Comparison of ENCODE assay signal across 1 cellular context in the genomic region with DNA sequence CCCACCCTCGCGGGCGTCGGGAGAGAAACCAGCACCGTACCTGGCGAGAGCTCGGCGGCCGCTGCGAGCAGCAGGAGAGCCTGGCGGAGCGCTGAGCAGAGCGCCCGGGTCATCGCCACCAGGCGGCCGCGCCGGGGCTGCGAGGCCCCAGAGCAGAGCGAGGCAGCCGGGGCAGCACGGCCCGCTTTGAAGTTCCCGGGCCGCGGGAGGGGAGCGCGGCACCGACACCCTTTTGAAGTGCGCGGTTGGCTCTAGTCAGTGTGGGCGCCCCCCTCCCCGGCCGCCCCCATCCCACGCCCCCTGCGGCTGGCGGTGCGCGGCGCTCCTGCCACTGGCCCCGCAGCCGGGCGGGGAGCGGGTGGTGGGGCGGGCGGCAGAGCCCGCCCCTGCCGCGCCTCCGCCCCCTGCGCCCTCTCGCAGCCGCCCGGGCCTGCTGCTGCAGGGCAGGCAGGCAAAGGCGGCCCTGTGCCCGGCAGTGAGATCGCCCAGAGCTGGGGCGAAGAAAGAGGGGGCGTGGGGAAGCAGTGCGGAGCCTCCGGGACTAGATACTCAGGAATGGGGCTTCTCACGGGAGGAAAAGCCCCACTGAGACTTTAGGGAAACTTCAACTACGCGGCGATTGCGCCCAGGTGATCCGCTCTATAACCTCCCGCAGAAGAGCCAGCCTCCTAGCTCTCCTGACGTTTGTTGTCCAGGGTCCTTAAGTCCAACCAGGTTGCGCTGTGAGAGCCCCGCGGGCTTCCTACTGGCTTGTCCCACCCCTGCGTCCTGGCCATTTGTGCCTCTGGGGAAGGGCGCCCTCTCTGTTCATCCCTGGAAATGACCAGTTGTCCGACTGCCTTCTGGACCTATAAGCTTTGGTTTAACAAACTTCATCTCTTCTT.
TF ChIP-seq lines count a peak whose summit lies in the region.

TSS of gene ACVR1C (minus strand) at position 333 of the 884 bp plus-strand sequence. CDS start at position 113, 220 bp downstream.

TF ChIP-seq in HepG2, 621 proteins besides CTCF, POLR2A, EP300 and RAD21 (continued from another document and continues in another):
- TF ChIP-seq PATZ1 (CRISPR knock-in tag; IDR thresholded peaks at IDR 0.05) (peak; percentile 94), TARDBP (CRISPR knock-in tag; IDR thresholded peaks at IDR 0.05) (peak; percentile 26; the same call in 1 of the 2 replicates), ZKSCAN8 (CRISPR knock-in tag; IDR thresholded peaks at IDR 0.05; ENCODE audit: borderline replicate concordance) (no peak), MYC (CRISPR knock-in tag; IDR thresholded peaks at IDR 0.05; ENCODE audit: borderline replicate concordance) (peak; percentile 69; the same call in 1 of the 2 replicates), DNMT3B (CRISPR knock-in tag; conservative IDR thresholded peaks at IDR 0.05) (no peak), YEATS2 (CRISPR knock-in tag; IDR thresholded peaks at IDR 0.05; ENCODE audit: borderline replicate concordance) (no peak), ZNF563 (CRISPR knock-in tag; IDR thresholded peaks at IDR 0.05) (peak; percentile 71), GZF1 (CRISPR knock-in tag; IDR thresholded peaks at IDR 0.05) (no peak; the same call in 1 of the 2 replicates), SIN3B (IDR thresholded peaks at IDR 0.05; ENCODE audit: low read length) (no peak), MAFK (conservative IDR thresholded peaks at IDR 0.05 in 1 of 2, IDR thresholded peaks at IDR 0.05 in 1 of 2; ENCODE audit: low read length in 2 of 2) (no peak), ZFAT (CRISPR knock-in tag; conservative IDR thresholded peaks at IDR 0.05) (no peak), ZBTB46 (CRISPR knock-in tag; IDR thresholded peaks at IDR 0.05; ENCODE audit: borderline replicate concordance) (no peak), ZNF484 (CRISPR knock-in tag; IDR thresholded peaks at IDR 0.05; ENCODE audit: borderline replicate concordance, low read depth) (no peak), ZSCAN21 (CRISPR knock-in tag; IDR thresholded peaks at IDR 0.05; ENCODE audit: borderline replicate concordance) (peak; percentile 85), ZEB1 (IDR thresholded peaks at IDR 0.05; ENCODE audit: insufficient replicate concordance, low read depth) (no peak), GATA4 (IDR thresholded peaks at IDR 0.05; ENCODE audit: borderline replicate concordance, low read depth) (no peak), ZNF644 (CRISPR knock-in tag; IDR thresholded peaks at IDR 0.05; ENCODE audit: low read depth) (0 out of 2 replicates have a peak, but pooled peaks have one; percentile 19), MIER2 (CRISPR knock-in tag; IDR thresholded peaks at IDR 0.05) (peak; percentile 63), PTBP1 (IDR thresholded peaks at IDR 0.05; ENCODE audit: low read depth, low read length, poor library complexity, severe bottlenecking) (peak; percentile 22), ZNF138 (CRISPR knock-in tag; IDR thresholded peaks at IDR 0.05; ENCODE audit: low read depth) (no peak), SMARCC2 (IDR thresholded peaks at IDR 0.05) (no peak), ZSCAN5A (CRISPR knock-in tag; IDR thresholded peaks at IDR 0.05; ENCODE audit: borderline replicate concordance) (no peak), ZNF616 (CRISPR knock-in tag; IDR thresholded peaks at IDR 0.05; ENCODE audit: low read depth) (no peak), TCF7L2 (IDR thresholded peaks at IDR 0.05; ENCODE audit: low read depth, low read length) (no peak), TAF1 (CRISPR knock-in tag; IDR thresholded peaks at IDR 0.05) (no peak; the same call in 1 of the 2 replicates), ZSCAN22 (CRISPR knock-in tag; IDR thresholded peaks at IDR 0.05) (no peak), GLI4 (CRISPR knock-in tag; IDR thresholded peaks at IDR 0.05; ENCODE audit: borderline replicate concordance) (no peak), FOXC1 (CRISPR knock-in tag; IDR thresholded peaks at IDR 0.05; ENCODE audit: borderline replicate concordance) (no peak; the same call in 1 of the 2 replicates), SNAPC2 (CRISPR knock-in tag; IDR thresholded peaks at IDR 0.05) (no peak)
- TF ChIP-seq, protein P1, sequence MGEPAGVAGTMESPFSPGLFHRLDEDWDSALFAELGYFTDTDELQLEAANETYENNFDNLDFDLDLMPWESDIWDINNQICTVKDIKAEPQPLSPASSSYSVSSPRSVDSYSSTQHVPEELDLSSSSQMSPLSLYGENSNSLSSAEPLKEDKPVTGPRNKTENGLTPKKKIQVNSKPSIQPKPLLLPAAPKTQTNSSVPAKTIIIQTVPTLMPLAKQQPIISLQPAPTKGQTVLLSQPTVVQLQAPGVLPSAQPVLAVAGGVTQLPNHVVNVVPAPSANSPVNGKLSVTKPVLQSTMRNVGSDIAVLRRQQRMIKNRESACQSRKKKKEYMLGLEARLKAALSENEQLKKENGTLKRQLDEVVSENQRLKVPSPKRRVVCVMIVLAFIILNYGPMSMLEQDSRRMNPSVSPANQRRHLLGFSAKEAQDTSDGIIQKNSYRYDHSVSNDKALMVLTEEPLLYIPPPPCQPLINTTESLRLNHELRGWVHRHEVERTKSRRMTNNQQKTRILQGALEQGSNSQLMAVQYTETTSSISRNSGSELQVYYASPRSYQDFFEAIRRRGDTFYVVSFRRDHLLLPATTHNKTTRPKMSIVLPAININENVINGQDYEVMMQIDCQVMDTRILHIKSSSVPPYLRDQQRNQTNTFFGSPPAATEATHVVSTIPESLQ (CRISPR knock-in tag; conservative IDR thresholded peaks at IDR 0.05): no peak
- TF ChIP-seq, protein P2, sequence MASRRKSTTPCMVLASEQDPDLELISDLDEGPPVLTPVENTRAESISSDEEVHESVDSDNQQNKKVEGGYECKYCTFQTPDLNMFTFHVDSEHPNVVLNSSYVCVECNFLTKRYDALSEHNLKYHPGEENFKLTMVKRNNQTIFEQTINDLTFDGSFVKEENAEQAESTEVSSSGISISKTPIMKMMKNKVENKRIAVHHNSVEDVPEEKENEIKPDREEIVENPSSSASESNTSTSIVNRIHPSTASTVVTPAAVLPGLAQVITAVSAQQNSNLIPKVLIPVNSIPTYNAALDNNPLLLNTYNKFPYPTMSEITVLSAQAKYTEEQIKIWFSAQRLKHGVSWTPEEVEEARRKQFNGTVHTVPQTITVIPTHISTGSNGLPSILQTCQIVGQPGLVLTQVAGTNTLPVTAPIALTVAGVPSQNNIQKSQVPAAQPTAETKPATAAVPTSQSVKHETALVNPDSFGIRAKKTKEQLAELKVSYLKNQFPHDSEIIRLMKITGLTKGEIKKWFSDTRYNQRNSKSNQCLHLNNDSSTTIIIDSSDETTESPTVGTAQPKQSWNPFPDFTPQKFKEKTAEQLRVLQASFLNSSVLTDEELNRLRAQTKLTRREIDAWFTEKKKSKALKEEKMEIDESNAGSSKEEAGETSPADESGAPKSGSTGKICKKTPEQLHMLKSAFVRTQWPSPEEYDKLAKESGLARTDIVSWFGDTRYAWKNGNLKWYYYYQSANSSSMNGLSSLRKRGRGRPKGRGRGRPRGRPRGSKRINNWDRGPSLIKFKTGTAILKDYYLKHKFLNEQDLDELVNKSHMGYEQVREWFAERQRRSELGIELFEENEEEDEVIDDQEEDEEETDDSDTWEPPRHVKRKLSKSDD (CRISPR knock-in tag; IDR thresholded peaks at IDR 0.05; ENCODE audit: low read depth): 0 out of 2 replicates have a peak, but pooled peaks have one; percentile 37
- TF ChIP-seq, protein P3, sequence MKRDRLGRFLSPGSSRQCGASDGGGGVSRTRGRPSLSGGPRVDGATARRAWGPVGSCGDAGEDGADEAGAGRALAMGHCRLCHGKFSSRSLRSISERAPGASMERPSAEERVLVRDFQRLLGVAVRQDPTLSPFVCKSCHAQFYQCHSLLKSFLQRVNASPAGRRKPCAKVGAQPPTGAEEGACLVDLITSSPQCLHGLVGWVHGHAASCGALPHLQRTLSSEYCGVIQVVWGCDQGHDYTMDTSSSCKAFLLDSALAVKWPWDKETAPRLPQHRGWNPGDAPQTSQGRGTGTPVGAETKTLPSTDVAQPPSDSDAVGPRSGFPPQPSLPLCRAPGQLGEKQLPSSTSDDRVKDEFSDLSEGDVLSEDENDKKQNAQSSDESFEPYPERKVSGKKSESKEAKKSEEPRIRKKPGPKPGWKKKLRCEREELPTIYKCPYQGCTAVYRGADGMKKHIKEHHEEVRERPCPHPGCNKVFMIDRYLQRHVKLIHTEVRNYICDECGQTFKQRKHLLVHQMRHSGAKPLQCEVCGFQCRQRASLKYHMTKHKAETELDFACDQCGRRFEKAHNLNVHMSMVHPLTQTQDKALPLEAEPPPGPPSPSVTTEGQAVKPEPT (CRISPR knock-in tag; IDR thresholded peaks at IDR 0.05; ENCODE audit: low read depth): no peak
- TF ChIP-seq, protein P4, sequence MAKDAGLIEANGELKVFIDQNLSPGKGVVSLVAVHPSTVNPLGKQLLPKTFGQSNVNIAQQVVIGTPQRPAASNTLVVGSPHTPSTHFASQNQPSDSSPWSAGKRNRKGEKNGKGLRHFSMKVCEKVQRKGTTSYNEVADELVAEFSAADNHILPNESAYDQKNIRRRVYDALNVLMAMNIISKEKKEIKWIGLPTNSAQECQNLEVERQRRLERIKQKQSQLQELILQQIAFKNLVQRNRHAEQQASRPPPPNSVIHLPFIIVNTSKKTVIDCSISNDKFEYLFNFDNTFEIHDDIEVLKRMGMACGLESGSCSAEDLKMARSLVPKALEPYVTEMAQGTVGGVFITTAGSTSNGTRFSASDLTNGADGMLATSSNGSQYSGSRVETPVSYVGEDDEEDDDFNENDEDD (CRISPR knock-in tag; IDR thresholded peaks at IDR 0.05; ENCODE audit: borderline replicate concordance): peak; percentile 91
- TF ChIP-seq, protein P5, sequence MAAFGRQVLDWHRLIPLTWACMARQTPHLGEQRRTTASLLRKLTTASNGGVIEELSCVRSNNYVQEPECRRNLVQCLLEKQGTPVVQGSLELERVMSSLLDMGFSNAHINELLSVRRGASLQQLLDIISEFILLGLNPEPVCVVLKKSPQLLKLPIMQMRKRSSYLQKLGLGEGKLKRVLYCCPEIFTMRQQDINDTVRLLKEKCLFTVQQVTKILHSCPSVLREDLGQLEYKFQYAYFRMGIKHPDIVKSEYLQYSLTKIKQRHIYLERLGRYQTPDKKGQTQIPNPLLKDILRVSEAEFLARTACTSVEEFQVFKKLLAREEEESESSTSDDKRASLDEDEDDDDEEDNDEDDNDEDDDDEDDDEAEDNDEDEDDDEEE (CRISPR knock-in tag; IDR thresholded peaks at IDR 0.05): no peak
- TF ChIP-seq, protein P6, sequence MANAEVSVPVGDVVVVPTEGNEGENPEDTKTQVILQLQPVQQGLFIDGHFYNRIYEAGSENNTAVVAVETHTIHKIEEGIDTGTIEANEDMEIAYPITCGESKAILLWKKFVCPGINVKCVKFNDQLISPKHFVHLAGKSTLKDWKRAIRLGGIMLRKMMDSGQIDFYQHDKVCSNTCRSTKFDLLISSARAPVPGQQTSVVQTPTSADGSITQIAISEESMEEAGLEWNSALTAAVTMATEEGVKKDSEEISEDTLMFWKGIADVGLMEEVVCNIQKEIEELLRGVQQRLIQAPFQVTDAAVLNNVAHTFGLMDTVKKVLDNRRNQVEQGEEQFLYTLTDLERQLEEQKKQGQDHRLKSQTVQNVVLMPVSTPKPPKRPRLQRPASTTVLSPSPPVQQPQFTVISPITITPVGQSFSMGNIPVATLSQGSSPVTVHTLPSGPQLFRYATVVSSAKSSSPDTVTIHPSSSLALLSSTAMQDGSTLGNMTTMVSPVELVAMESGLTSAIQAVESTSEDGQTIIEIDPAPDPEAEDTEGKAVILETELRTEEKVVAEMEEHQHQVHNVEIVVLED (CRISPR knock-in tag; IDR thresholded peaks at IDR 0.05; ENCODE audit: borderline replicate concordance): no peak; the same call in 1 of the 2 replicates
- TF ChIP-seq, protein P7, sequence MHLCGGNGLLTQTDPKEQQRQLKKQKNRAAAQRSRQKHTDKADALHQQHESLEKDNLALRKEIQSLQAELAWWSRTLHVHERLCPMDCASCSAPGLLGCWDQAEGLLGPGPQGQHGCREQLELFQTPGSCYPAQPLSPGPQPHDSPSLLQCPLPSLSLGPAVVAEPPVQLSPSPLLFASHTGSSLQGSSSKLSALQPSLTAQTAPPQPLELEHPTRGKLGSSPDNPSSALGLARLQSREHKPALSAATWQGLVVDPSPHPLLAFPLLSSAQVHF (CRISPR knock-in tag; IDR thresholded peaks at IDR 0.05): 0 out of 2 replicates have a peak, but pooled peaks have one; percentile 79
